ENCODE assay signal across 15 cellular contexts in the genomic region with DNA sequence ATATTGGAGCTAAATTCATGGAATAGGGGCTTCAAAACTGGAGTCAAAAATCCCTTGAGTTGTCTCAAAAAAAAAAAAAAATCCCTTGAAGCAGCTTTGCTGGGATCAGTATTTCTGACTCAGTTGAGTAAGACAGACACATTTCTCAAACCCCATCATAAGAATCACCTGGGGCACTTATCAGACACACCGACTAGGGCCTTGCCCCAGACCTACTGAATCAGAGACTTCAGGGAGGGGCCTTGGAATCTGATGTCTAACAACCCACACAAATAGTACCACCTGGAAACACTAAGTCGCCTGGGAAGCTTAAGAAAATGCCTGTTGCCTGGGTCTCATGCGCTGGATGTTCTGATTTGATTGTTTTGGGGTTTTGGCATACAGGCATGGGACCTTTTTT.
"Had no signal": no experiment of that assay in that cellular context is flagged by ENCODE, and none has a peak within 500 bp of the region (broad histone marks: within the 10 kb centered on the region; RNA-seq: fewer than 3 reads in every experiment).

No MANE protein-coding gene starts in this region.

- H3K4me1 Mint-ChIP-seq: natural killer cell had no signal

- H3K27me3 ChIP-seq: ascending aorta, cardiac muscle cell, right lobe of liver, upper lobe of right lung had no signal

- H3K27ac Mint-ChIP-seq: activated naive CD8-positive, alpha-beta T cell treated with anti-CD3 and anti-CD28 coated beads, Interleukin-2, amount 50 U/mL, for 24 hours; natural killer cell; T-helper 2 cell treated with Interferon-gamma antibody and Interleukin-4, amounts not matched to agents 5 μg/mL and 100 μg/mL, for 36 hours had no signal

- DNase-seq: activated CD4-positive, alpha-beta T cell treated with anti-CD3 and anti-CD28 coated beads, Interleukin-2, amount 50 U/mL, for 48 hours; activated CD4-positive, CD25-positive, alpha-beta regulatory T cell treated with anti-CD3 and anti-CD28 coated beads, Interleukin-2, amount 50 U/mL, for 72 hours; activated naive CD4-positive, alpha-beta T cell; activated naive CD8-positive, alpha-beta T cell treated with anti-CD3 and anti-CD28 coated beads, Interleukin-2, amount 50 U/mL, for 24 hours; left colon; mucosa of descending colon; natural killer cell; right lobe of liver; stimulated activated CD4-positive, alpha-beta T cell treated with anti-CD3 and anti-CD28 coated beads, Interleukin-12 subunit alpha, Interleukin-12 subunit beta, amount 100 ng/mL, for 4 hours; stimulated activated naive CD4-positive, alpha-beta T cell treated with Interleukin-2 at 50 U/mL for 16 hours; SW 1271 had no signal

- H3K4me1 ChIP-seq: right lobe of liver, upper lobe of right lung had no signal

- H3K9me3 ChIP-seq: ascending aorta, mucosa of descending colon, right lobe of liver, upper lobe of right lung had no signal

- H3K4me3 ChIP-seq: ascending aorta, cardiac muscle cell, mucosa of descending colon, right lobe of liver, upper lobe of right lung had no signal

- H3K36me3 Mint-ChIP-seq: natural killer cell had no signal

- H3K36me3 ChIP-seq: ascending aorta, cardiac muscle cell, right lobe of liver, upper lobe of right lung had no signal

- ATAC-seq: activated naive CD8-positive, alpha-beta T cell treated with anti-CD3 and anti-CD28 coated beads, Interleukin-2, amount 50 U/mL, for 24 hours; left colon; mucosa of descending colon; natural killer cell; right lobe of liver had no signal

- H3K27ac ChIP-seq: ascending aorta, cardiac muscle cell, right lobe of liver, upper lobe of right lung had no signal

- H3K4me3 Mint-ChIP-seq: activated naive CD8-positive, alpha-beta T cell treated with anti-CD3 and anti-CD28 coated beads, Interleukin-2, amount 50 U/mL, for 24 hours; natural killer cell; T-helper 2 cell treated with Interferon-gamma antibody and Interleukin-4, amounts not matched to agents 5 μg/mL and 100 μg/mL, for 36 hours had no signal

- H3K9me3 Mint-ChIP-seq: activated naive CD8-positive, alpha-beta T cell treated with anti-CD3 and anti-CD28 coated beads, Interleukin-2, amount 50 U/mL, for 24 hours; natural killer cell; T-helper 2 cell treated with Interferon-gamma antibody and Interleukin-4, amounts not matched to agents 5 μg/mL and 100 μg/mL, for 36 hours had no signal
